In the genomic region with DNA sequence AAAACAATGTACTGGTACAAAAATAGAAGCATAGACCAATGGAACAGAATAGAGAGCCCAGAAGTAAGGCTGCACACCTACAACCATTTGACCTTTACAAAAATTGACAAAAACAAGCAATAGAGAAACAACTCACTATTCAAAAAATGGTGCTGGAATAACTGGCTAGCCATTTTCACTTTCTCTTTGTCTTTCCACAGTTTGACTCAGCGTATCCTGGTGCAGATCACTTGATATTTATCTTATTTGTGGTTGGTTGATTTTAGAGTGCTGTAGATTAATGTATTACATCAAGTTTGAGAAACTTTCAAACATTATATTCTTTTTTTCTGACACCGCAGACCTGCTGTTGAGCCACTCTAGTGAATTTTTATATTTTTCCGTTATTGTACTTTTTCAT, we compare ENCODE assay signal across 18 cellular contexts.
A peak's percentile ranks its signal among the peaks of the same experiment; 100 is the strongest.
DNase-seq lines count a peak whose midpoint lies in the region; ATAC-seq and TF ChIP-seq lines count a peak whose summit lies in the region.
"Had no signal": no experiment of that assay in that cellular context is flagged by ENCODE, and none has a peak within 500 bp of the region (broad histone marks: within the 10 kb centered on the region; RNA-seq: fewer than 3 reads in every experiment).

No MANE protein-coding gene starts in this region.

- no peaks in the 10 kb centered on the region for H4K20me1 ChIP-seq in Loucy (ENCODE audit: insufficient read depth, low read length, poor library complexity, severe bottlenecking)

- in situ Hi-C loops in astrocyte of the spinal cord (cut with HindIII; ENCODE audit: low sequenced_read_pairs): no loop called here

- ATAC-seq in GM18870 (IDR thresholded peaks at IDR 0.05; ENCODE audit: unreplicated experiment): peak; percentile 62
- no peak for ATAC-seq in HG03039 (IDR thresholded peaks at IDR 0.05; ENCODE audit: unreplicated experiment)
- ATAC-seq in GM21529 (IDR thresholded peaks at IDR 0.05; ENCODE audit: unreplicated experiment): no peak
- ATAC-seq in HG03108 (IDR thresholded peaks at IDR 0.05; ENCODE audit: unreplicated experiment): no peak
- no peak for ATAC-seq in GM19463 (IDR thresholded peaks at IDR 0.05; ENCODE audit: unreplicated experiment)
- ATAC-seq: T-helper 17 cell had no signal

- no peak overlapping the region for H3K9ac ChIP-seq in Loucy (ENCODE audit: low read depth, low read length, poor library complexity, severe bottlenecking)

- peaks cover 8% of the 10 kb centered on the region for H3K4me1 ChIP-seq in ACC112 (ENCODE audit: control insufficient read depth, insufficient read depth, low read length, unreplicated experiment)
- no peaks in the 10 kb centered on the region for H3K4me1 ChIP-seq in Loucy (ENCODE audit: insufficient read depth, low read length, poor library complexity, severe bottlenecking)

- H2AFZ ChIP-seq in ACC112 (ENCODE audit: low read length, unreplicated experiment) (peak overlapping the region; percentile 62), Loucy (ENCODE audit: low read length) (peak overlapping the region; percentile 41; the same call in 1 of the 2 replicates)

- no peaks in the 10 kb centered on the region for H3K9me3 ChIP-seq in Loucy (ENCODE audit: insufficient read depth, low read depth, low read length)

- H3K79me2 ChIP-seq in ACC112 (ENCODE audit: control insufficient read depth, insufficient read depth, low read length, unreplicated experiment): no peaks in the 10 kb centered on the region
- no peaks in the 10 kb centered on the region for H3K79me2 ChIP-seq in Loucy (ENCODE audit: insufficient read depth, low read length)

- H3K36me3 ChIP-seq in ACC112 (ENCODE audit: insufficient read depth, low read length): no peaks in the 10 kb centered on the region
- no peaks in the 10 kb centered on the region for H3K36me3 ChIP-seq in Loucy (ENCODE audit: insufficient read depth, low read length)

- H3K27me3 ChIP-seq in ACC112 (ENCODE audit: insufficient read depth, low read length) (no peaks in the 10 kb centered on the region), Loucy (ENCODE audit: insufficient read depth, low read length, poor library complexity, severe bottlenecking) (no peaks in the 10 kb centered on the region)

- H3K27ac ChIP-seq in ACC112 (ENCODE audit: low read depth, low read length): no peak overlapping the region

- H3K4me3 ChIP-seq in ACC112 (ENCODE audit: low read depth, low read length) (peak overlapping the region; percentile 63), Loucy (ENCODE audit: low read length, poor library complexity, severe bottlenecking) (peak overlapping the region; percentile 41), astrocyte of the spinal cord (ENCODE audit: low read depth, low read length) (no peak overlapping the region)

- no peak for TF ChIP-seq CTCF in Loucy (conservative IDR thresholded peaks at IDR 0.05; ENCODE audit: low read length)
- TF ChIP-seq CTCF in astrocyte of the spinal cord (IDR thresholded peaks at IDR 0.05; ENCODE audit: low read depth, low read length): no peak

- DNase-seq in astrocyte of the spinal cord (ENCODE audit: low read depth, low spot score): peak; percentile 2
- DNase-seq: Calu3; CD4-positive, CD25-positive, alpha-beta regulatory T cell; DMS79; GDM1; KBM-7; NCI-H1092 treated with DMSO at 0.1 percent for 48 hours; NCI-H1694; NCI-H524 treated with DMSO at 0.1 percent for 48 hours; SIG-M5; T-helper 17 cell had no signal

- H3F3A ChIP-seq in Loucy (ENCODE audit: low read depth): no peaks in the 10 kb centered on the region

- H3K4me2 ChIP-seq in Loucy (ENCODE audit: low read depth, low read length, poor library complexity, severe bottlenecking): peak overlapping the region; percentile 26

- no peaks in the 10 kb centered on the region for H3K9me2 ChIP-seq in Loucy (replicated peaks; ENCODE audit: low read depth, low read length)
